Comparison of ENCODE assay signal across 1 cellular context in the genomic region with DNA sequence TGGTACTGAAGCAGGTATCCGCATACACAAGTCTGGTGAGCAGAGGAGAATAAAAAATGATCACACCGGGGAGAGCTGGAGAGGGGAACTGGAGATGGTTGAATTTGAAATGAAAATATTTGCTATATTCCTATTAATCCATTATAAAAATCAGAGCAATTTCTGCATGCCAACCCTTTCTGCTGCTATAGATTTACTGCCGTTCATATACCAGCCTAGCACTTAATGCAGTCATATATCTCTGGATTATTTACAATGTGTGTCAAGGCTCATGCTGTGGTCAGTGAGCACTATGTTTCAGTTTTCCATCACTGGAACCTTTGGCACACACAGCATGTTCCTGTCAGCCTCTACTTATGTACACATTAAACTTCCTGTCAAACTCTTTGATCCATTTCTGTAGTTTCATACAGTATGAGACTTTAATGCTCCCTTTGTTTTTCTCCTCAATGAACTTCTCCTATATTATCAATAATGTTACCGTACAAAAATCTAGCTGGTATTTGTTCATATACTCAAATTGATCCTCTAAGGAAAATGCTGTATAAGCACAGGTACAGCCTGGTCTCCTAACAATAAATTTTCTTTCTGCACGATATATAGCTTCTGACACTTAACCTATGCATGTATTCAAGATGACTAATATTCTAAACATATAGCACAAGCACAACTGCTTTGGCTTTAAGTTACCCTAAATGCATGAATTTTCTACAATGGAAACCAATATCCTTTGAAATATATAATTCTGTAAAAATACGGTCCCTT.
A peak's percentile ranks its signal among the peaks of the same experiment; 100 is the strongest.
TF ChIP-seq lines count a peak whose summit lies in the region.

No MANE protein-coding gene starts in this region.

TF ChIP-seq in HepG2, 621 proteins besides CTCF, POLR2A, EP300 and RAD21 (continued from another document and continues in another):
- TF ChIP-seq, protein P1, sequence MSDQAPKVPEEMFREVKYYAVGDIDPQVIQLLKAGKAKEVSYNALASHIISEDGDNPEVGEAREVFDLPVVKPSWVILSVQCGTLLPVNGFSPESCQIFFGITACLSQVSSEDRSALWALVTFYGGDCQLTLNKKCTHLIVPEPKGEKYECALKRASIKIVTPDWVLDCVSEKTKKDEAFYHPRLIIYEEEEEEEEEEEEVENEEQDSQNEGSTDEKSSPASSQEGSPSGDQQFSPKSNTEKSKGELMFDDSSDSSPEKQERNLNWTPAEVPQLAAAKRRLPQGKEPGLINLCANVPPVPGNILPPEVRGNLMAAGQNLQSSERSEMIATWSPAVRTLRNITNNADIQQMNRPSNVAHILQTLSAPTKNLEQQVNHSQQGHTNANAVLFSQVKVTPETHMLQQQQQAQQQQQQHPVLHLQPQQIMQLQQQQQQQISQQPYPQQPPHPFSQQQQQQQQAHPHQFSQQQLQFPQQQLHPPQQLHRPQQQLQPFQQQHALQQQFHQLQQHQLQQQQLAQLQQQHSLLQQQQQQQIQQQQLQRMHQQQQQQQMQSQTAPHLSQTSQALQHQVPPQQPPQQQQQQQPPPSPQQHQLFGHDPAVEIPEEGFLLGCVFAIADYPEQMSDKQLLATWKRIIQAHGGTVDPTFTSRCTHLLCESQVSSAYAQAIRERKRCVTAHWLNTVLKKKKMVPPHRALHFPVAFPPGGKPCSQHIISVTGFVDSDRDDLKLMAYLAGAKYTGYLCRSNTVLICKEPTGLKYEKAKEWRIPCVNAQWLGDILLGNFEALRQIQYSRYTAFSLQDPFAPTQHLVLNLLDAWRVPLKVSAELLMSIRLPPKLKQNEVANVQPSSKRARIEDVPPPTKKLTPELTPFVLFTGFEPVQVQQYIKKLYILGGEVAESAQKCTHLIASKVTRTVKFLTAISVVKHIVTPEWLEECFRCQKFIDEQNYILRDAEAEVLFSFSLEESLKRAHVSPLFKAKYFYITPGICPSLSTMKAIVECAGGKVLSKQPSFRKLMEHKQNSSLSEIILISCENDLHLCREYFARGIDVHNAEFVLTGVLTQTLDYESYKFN (CRISPR knock-in tag; conservative IDR thresholded peaks at IDR 0.05): peak; percentile 96
- TF ChIP-seq ETV5 (CRISPR knock-in tag; IDR thresholded peaks at IDR 0.05; ENCODE audit: borderline replicate concordance): peak; percentile 99
- TF ChIP-seq, protein P2, sequence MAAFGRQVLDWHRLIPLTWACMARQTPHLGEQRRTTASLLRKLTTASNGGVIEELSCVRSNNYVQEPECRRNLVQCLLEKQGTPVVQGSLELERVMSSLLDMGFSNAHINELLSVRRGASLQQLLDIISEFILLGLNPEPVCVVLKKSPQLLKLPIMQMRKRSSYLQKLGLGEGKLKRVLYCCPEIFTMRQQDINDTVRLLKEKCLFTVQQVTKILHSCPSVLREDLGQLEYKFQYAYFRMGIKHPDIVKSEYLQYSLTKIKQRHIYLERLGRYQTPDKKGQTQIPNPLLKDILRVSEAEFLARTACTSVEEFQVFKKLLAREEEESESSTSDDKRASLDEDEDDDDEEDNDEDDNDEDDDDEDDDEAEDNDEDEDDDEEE (CRISPR knock-in tag; IDR thresholded peaks at IDR 0.05): no peak
- peak; percentile 89 for TF ChIP-seq SOX5 (CRISPR knock-in tag; IDR thresholded peaks at IDR 0.05; ENCODE audit: borderline replicate concordance)
- peak; percentile 48 for TF ChIP-seq NR2F6 (IDR thresholded peaks at IDR 0.05)
- TF ChIP-seq NR2F6 (CRISPR knock-in tag; IDR thresholded peaks at IDR 0.05): peak; percentile 65
- no peak for TF ChIP-seq TAF15 (IDR thresholded peaks at IDR 0.05; ENCODE audit: low read depth, low read length, poor library complexity, severe bottlenecking)
- TF ChIP-seq XBP1 (CRISPR knock-in tag; IDR thresholded peaks at IDR 0.05): no peak
- no peak for TF ChIP-seq ZNF350 (CRISPR knock-in tag; IDR thresholded peaks at IDR 0.05; ENCODE audit: borderline replicate concordance, low read depth)
- no peak; the same call in 1 of the 2 replicates for TF ChIP-seq FOXO1 (CRISPR knock-in tag; IDR thresholded peaks at IDR 0.05)
- TF ChIP-seq NFRKB (IDR thresholded peaks at IDR 0.05): no peak
- TF ChIP-seq ZFYVE20 (CRISPR knock-in tag; IDR thresholded peaks at IDR 0.05; ENCODE audit: borderline replicate concordance, low read depth): no peak
- TF ChIP-seq, protein P3, sequence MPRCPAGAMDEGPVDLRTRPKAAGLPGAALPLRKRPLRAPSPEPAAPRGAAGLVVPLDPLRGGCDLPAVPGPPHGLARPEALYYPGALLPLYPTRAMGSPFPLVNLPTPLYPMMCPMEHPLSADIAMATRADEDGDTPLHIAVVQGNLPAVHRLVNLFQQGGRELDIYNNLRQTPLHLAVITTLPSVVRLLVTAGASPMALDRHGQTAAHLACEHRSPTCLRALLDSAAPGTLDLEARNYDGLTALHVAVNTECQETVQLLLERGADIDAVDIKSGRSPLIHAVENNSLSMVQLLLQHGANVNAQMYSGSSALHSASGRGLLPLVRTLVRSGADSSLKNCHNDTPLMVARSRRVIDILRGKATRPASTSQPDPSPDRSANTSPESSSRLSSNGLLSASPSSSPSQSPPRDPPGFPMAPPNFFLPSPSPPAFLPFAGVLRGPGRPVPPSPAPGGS (CRISPR knock-in tag; IDR thresholded peaks at IDR 0.05): no peak
- no peak for TF ChIP-seq ZNF7 (CRISPR knock-in tag; IDR thresholded peaks at IDR 0.05)
- TF ChIP-seq ZNF713 (CRISPR knock-in tag; IDR thresholded peaks at IDR 0.05): no peak
- TF ChIP-seq SP2 (CRISPR knock-in tag; IDR thresholded peaks at IDR 0.05): no peak
- TF ChIP-seq FOXA1 (IDR thresholded peaks at IDR 0.05): no peak
- TF ChIP-seq FOXA1 (CRISPR knock-in tag; IDR thresholded peaks at IDR 0.05): peak; percentile 90
- TF ChIP-seq DMAP1 (CRISPR knock-in tag; IDR thresholded peaks at IDR 0.05): peak; percentile 64; the same call in 1 of the 2 replicates
- peak; percentile 100 for TF ChIP-seq PPARG (CRISPR knock-in tag; conservative IDR thresholded peaks at IDR 0.05)
- TF ChIP-seq, protein P4, sequence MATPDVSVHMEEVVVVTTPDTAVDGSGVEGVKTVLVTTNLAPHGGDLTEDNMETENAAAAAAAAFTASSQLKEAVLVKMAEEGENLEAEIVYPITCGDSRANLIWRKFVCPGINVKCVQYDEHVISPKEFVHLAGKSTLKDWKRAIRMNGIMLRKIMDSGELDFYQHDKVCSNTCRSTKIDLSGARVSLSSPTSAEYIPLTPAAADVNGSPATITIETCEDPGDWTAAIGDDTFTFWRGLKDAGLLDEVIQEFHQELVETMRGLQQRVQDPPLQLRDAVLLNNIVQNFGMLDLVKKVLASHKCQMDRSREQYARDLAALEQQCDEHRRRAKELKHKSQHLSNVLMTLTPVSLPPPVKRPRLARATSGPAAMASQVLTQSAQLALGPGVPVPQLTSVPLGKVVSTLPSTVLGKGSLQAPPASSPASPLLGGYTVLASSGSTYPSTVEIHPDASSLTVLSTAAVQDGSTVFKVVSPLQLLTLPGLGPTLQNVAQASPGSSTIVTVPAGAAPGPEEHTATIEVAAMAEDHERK (CRISPR knock-in tag; IDR thresholded peaks at IDR 0.05; ENCODE audit: low read depth): no peak
- no peak for TF ChIP-seq HOXD1 (CRISPR knock-in tag; IDR thresholded peaks at IDR 0.05)
- TF ChIP-seq ZNF777 (CRISPR knock-in tag; IDR thresholded peaks at IDR 0.05): no peak
- no peak for TF ChIP-seq CENPT (CRISPR knock-in tag; IDR thresholded peaks at IDR 0.05; ENCODE audit: low read depth)
- TF ChIP-seq JUN (CRISPR knock-in tag; IDR thresholded peaks at IDR 0.05): peak; percentile 41; the same call in 1 of the 2 replicates
- TF ChIP-seq MXI1 (IDR thresholded peaks at IDR 0.05; ENCODE audit: borderline replicate concordance, low read depth, low read length): peak; percentile 64; the same call in 1 of the 3 replicates
- 0 out of 2 replicates have a peak, but pooled peaks have one; percentile 55 for TF ChIP-seq KAT7 (CRISPR knock-in tag; IDR thresholded peaks at IDR 0.05; ENCODE audit: borderline replicate concordance)
- TF ChIP-seq, protein P5, sequence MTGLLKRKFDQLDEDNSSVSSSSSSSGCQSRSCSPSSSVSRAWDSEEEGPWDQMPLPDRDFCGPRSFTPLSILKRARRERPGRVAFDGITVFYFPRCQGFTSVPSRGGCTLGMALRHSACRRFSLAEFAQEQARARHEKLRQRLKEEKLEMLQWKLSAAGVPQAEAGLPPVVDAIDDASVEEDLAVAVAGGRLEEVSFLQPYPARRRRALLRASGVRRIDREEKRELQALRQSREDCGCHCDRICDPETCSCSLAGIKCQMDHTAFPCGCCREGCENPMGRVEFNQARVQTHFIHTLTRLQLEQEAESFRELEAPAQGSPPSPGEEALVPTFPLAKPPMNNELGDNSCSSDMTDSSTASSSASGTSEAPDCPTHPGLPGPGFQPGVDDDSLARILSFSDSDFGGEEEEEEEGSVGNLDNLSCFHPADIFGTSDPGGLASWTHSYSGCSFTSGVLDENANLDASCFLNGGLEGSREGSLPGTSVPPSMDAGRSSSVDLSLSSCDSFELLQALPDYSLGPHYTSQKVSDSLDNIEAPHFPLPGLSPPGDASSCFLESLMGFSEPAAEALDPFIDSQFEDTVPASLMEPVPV (CRISPR knock-in tag; IDR thresholded peaks at IDR 0.05): no peak
- TF ChIP-seq EEA1 (CRISPR knock-in tag; IDR thresholded peaks at IDR 0.05; ENCODE audit: borderline replicate concordance): no peak
- TF ChIP-seq DNMT3B (CRISPR knock-in tag; conservative IDR thresholded peaks at IDR 0.05): no peak
- no peak for TF ChIP-seq ZNF570 (CRISPR knock-in tag; IDR thresholded peaks at IDR 0.05; ENCODE audit: borderline replicate concordance)
- TF ChIP-seq, protein P6, sequence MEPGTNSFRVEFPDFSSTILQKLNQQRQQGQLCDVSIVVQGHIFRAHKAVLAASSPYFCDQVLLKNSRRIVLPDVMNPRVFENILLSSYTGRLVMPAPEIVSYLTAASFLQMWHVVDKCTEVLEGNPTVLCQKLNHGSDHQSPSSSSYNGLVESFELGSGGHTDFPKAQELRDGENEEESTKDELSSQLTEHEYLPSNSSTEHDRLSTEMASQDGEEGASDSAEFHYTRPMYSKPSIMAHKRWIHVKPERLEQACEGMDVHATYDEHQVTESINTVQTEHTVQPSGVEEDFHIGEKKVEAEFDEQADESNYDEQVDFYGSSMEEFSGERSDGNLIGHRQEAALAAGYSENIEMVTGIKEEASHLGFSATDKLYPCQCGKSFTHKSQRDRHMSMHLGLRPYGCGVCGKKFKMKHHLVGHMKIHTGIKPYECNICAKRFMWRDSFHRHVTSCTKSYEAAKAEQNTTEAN (CRISPR knock-in tag; conservative IDR thresholded peaks at IDR 0.05): peak; percentile 88
- TF ChIP-seq GABPA (IDR thresholded peaks at IDR 0.05; ENCODE audit: low read depth, low read length): no peak
- TF ChIP-seq GABPA (CRISPR knock-in tag; IDR thresholded peaks at IDR 0.05; ENCODE audit: low read depth): peak; percentile 61
- no peak for TF ChIP-seq ZNF367 (CRISPR knock-in tag; IDR thresholded peaks at IDR 0.05; ENCODE audit: borderline replicate concordance)
- no peak for TF ChIP-seq EZH2 (conservative IDR thresholded peaks at IDR 0.05; ENCODE audit: low read depth, low read length)
- TF ChIP-seq, protein P7, sequence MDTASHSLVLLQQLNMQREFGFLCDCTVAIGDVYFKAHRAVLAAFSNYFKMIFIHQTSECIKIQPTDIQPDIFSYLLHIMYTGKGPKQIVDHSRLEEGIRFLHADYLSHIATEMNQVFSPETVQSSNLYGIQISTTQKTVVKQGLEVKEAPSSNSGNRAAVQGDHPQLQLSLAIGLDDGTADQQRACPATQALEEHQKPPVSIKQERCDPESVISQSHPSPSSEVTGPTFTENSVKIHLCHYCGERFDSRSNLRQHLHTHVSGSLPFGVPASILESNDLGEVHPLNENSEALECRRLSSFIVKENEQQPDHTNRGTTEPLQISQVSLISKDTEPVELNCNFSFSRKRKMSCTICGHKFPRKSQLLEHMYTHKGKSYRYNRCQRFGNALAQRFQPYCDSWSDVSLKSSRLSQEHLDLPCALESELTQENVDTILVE (CRISPR knock-in tag; IDR thresholded peaks at IDR 0.05): peak; percentile 55; the same call in 1 of the 2 replicates
- peak; percentile 88 for TF ChIP-seq ZNF644 (CRISPR knock-in tag; IDR thresholded peaks at IDR 0.05; ENCODE audit: low read depth)
- no peak for TF ChIP-seq ZNF746 (CRISPR knock-in tag; IDR thresholded peaks at IDR 0.05)
- TF ChIP-seq KMT2B (CRISPR knock-in tag; IDR thresholded peaks at IDR 0.05): no peak
- TF ChIP-seq, protein P8, sequence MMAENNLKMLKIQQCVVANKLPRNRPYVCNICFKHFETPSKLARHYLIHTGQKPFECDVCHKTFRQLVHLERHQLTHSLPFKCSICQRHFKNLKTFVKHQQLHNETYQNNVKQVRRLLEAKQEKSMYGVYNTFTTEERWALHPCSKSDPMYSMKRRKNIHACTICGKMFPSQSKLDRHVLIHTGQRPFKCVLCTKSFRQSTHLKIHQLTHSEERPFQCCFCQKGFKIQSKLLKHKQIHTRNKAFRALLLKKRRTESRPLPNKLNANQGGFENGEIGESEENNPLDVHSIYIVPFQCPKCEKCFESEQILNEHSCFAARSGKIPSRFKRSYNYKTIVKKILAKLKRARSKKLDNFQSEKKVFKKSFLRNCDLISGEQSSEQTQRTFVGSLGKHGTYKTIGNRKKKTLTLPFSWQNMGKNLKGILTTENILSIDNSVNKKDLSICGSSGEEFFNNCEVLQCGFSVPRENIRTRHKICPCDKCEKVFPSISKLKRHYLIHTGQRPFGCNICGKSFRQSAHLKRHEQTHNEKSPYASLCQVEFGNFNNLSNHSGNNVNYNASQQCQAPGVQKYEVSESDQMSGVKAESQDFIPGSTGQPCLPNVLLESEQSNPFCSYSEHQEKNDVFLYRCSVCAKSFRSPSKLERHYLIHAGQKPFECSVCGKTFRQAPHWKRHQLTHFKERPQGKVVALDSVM (CRISPR knock-in tag; IDR thresholded peaks at IDR 0.05): peak; percentile 67
- TF ChIP-seq SRSF4 (IDR thresholded peaks at IDR 0.05; ENCODE audit: low read depth, low read length, poor library complexity, severe bottlenecking): no peak
- no peak for TF ChIP-seq MTF2 (CRISPR knock-in tag; IDR thresholded peaks at IDR 0.05; ENCODE audit: borderline replicate concordance)
- 0 out of 2 replicates have a peak, but pooled peaks have one; percentile 52 for TF ChIP-seq ZNF430 (CRISPR knock-in tag; IDR thresholded peaks at IDR 0.05)
- TF ChIP-seq AHR (CRISPR knock-in tag; IDR thresholded peaks at IDR 0.05): no peak; the same call in 1 of the 2 replicates
- no peak for TF ChIP-seq PHF8 (CRISPR knock-in tag; IDR thresholded peaks at IDR 0.05)
- TF ChIP-seq ZFP36L1 (CRISPR knock-in tag; IDR thresholded peaks at IDR 0.05): no peak
- TF ChIP-seq SMAD3 (CRISPR knock-in tag; IDR thresholded peaks at IDR 0.05): peak; percentile 80; the same call in 1 of the 2 replicates
- TF ChIP-seq, protein P9, sequence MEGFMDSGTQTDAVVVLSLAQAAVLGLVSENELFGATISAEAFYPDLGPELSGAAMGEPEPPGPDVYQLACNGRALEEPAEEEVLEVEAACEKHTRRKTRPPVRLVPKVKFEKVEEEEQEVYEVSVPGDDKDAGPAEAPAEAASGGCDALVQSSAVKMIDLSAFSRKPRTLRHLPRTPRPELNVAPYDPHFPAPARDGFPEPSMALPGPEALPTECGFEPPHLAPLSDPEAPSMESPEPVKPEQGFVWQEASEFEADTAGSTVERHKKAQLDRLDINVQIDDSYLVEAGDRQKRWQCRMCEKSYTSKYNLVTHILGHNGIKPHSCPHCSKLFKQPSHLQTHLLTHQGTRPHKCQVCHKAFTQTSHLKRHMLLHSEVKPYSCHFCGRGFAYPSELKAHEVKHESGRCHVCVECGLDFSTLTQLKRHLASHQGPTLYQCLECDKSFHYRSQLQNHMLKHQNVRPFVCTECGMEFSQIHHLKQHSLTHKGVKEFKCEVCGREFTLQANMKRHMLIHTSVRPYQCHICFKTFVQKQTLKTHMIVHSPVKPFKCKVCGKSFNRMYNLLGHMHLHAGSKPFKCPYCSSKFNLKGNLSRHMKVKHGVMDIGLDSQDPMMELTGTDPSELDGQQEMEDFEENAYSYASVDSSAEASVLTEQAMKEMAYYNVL (CRISPR knock-in tag; IDR thresholded peaks at IDR 0.05; ENCODE audit: borderline replicate concordance): peak; percentile 86
